In the genomic region with DNA sequence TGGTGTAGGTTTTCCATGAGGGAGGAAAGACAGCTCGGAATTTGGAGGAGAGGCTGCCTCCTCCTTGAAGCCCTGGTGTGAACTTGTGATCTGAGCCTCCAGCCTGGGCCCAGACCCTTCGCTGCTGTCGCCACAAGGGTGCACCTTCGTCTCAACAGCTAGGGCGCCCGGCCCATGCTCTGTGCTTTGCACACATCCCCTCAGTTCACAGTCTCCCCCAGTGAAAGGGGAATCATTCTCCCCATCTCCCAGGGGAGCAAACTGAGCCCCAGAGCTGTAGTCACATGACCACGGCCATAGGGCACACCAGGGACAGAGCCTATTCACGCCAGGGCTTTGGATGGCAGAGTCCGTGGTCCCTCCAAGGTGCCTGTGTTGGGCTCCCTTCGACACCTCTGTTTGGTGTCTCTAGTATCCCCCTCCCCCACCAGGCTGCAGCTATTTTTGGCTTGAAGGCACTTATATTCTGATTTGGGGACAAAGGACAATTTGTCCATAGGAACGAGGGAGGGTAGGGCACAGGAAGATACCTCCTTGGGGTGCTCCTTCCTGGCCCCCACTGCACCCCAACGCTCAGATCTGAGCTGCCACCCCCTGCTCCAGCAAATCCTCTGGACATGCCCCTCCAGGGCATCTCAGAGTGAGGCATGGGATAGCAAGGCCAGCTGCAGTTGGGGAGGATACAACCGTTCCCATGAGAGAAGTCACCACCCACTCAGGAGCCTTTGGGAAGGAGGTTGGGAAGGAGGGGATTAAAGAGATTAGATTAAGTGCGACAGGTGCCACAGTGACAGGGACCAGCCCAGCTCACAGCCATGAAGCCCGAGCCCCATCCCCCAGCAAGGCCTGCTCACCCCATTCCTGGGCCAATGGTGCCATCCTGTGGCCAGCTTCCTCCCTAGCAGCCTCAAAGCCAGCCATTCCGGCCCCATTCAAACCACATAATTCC, we compare ENCODE assay signal across 8 cellular contexts. TPM values are rescaled to one million over a fixed set of nuclear protein-coding genes. Genes with fewer than 3 reads are reported as not detected.
DNase-seq lines count a peak whose midpoint lies in the region; ATAC-seq, FAIRE-seq and TF ChIP-seq lines count a peak whose summit lies in the region.

No MANE protein-coding gene starts in this region.

- H3K9me3 ChIP-seq in GM12878 (replicated peaks; ENCODE audit: control insufficient read depth, insufficient read depth, low read length) (no peaks in the 10 kb centered on the region), spleen (no peaks in the 10 kb centered on the region)

- no peaks in the 10 kb centered on the region for H3K79me2 ChIP-seq in GM12878 (ENCODE audit: control insufficient read depth, insufficient read depth, low read length)

- H3K4me1 ChIP-seq in GM12878 (ENCODE audit: control insufficient read depth, insufficient read depth, low read length) (no peaks in the 10 kb centered on the region), spleen (peaks cover 0 to 10% (median 6%) of the 10 kb centered on the region in 6 donors)

- no peak overlapping the region for H3K4me3 ChIP-seq in GM12878
- H3K4me3 ChIP-seq in spleen = no peak overlapping the region

- no peak overlapping the region for H3K4me2 ChIP-seq in GM12878 (ENCODE audit: control insufficient read depth, insufficient read depth)

- POLR2A ChIA-PET in GM12878 (lab: Charles Lee) = no interaction called here

- CTCF ChIA-PET in GM12878 (lab: Yijun Ruan, JAX) = interaction anchor here (0.6 to 1.7 kb wide), 10 partner anchors 10 to 1923 kb away, joined by 3 to 10 read pairs (median 3); no protein-coding TSS in a partner anchor

- no peak for FAIRE-seq in GM12878 (lab: Jason Lieb, UNC)

- no peaks in the 10 kb centered on the region for H4K20me1 ChIP-seq in GM12878 (ENCODE audit: control insufficient read depth, insufficient read depth)

- H3K27me3 ChIP-seq in GM12878 (replicated peaks in 1 of 2; ENCODE audit: control insufficient read depth in 2 of 2, insufficient read depth in 2 of 2, low read length in 1 of 2) = peaks cover 0 to 3% of the 10 kb centered on the region in 2 experiments; a peak in 2 of 4 replicates
- peaks cover 0 to 33% (median 0%) of the 10 kb centered on the region in 7 donors for H3K27me3 ChIP-seq in spleen (replicated peaks in 1 of 7)

- intact Hi-C loops in GM12878 (cut with micrococcal nuclease; ENCODE audit: unreplicated experiment) (loop anchor here (2.0 to 5.0 kb wide), 3 partner anchors 915 to 1330 kb away; no protein-coding TSS in a partner anchor), spleen (cut with DNase I; ENCODE audit: low total_unique reads) (loop anchor here (10.0 kb wide), 1 partner anchor 913 kb away; no protein-coding TSS in a partner anchor)

- in situ Hi-C loops in GM12878 (cut with MboI) = loop anchor here (5.0 kb wide), 1 partner anchor 1470 kb away; a partner anchor contains a TSS

- peak; percentile 93 for TF ChIP-seq RAD21 in GM12878 (IDR thresholded peaks at IDR 0.05; ENCODE audit: insufficient read depth, low read depth, low read length)

- TF ChIP-seq EP300 in GM12878 (IDR thresholded peaks at IDR 0.05; ENCODE audit: borderline replicate concordance in 1 of 2, control insufficient read depth in 1 of 2, low read depth in 2 of 2, low read length in 2 of 2) = no peak

- TF ChIP-seq POLR2A in GM12878 (IDR thresholded peaks at IDR 0.05; ENCODE audit: low read depth, low read length) (no peak), spleen (IDR thresholded peaks at IDR 0.05) (no peak)

- peak; percentile 76 to 95 (median 79) for TF ChIP-seq CTCF in GM12878 (IDR thresholded peaks at IDR 0.05 in 2 of 3, conservative IDR thresholded peaks at IDR 0.05 in 1 of 3; ENCODE audit: control insufficient read depth in 2 of 3, extremely low read depth in 1 of 3, insufficient read depth in 1 of 3, low read depth in 3 of 3, low read length in 3 of 3)
- TF ChIP-seq CTCF in spleen (IDR thresholded peaks at IDR 0.05 in 8 of 11, conservative IDR thresholded peaks at IDR 0.05 in 3 of 11) = peak; percentile 78 to 91 (median 85)

- BruUV-seq in GM12878 (replicated peaks; lab: Mats Ljungman, UMichigan) = no TSS peak

- 30% methylated on average over 16 of the region's 16 CpGs for WGBS in GM12878 (ENCODE audit: insufficient coverage, insufficient replicate concordance, low lambda C conversion rate, missing lambda C conversion rate)
- WGBS in spleen, 5 donors = 46 to 57% (median 55%) methylated on average over 16 of the region's 16 CpGs

- no peak overlapping the region for H3K9ac ChIP-seq in GM12878 (ENCODE audit: control insufficient read depth, insufficient read depth, low read length)

- SMC1A ChIA-PET in GM12878 (lab: Charles Lee; ENCODE audit: uncharacterized antibody, unreplicated experiment) = interaction anchor here (0.5 to 1.0 kb wide), 5 partner anchors 58 to 1826 kb away, joined by 3 to 4 read pairs (median 3); no protein-coding TSS in a partner anchor

- H3K27ac ChIP-seq in GM12878 (ENCODE audit: control insufficient read depth, insufficient read depth) = no peak overlapping the region
- H3K27ac ChIP-seq in spleen = no peak overlapping the region

- DNase-seq in NCI-H1436 (lab: John Stamatoyannopoulos, UW) = peak; percentile 78
- no peak for DNase-seq in NCI-H1436 treated with DMSO at 0.1 percent for 48 hours (lab: John Stamatoyannopoulos, UW)
- DNase-seq in NCI-H1694 (lab: John Stamatoyannopoulos, UW) = peak; percentile 70
- peak; percentile 47 for DNase-seq in T-helper 9 cell
- DNase-seq in GM12878 (ENCODE audit: low read depth, low spot score) = no peak
- DNase-seq in hypothalamus (lab: John Stamatoyannopoulos, UW) = peak; percentile 15 to 87 (median 63)
- DNase-seq in spleen = peak; percentile 86

- no peaks in the 10 kb centered on the region; a peak in 1 of 4 replicates for H3K36me3 ChIP-seq in GM12878 (ENCODE audit: control insufficient read depth in 2 of 2, insufficient read depth in 2 of 2, low read length in 1 of 2)
- no peaks in the 10 kb centered on the region for H3K36me3 ChIP-seq in spleen

- H2AFZ ChIP-seq in GM12878 (ENCODE audit: control insufficient read depth, low read depth, low read length) = no peak overlapping the region

- ATAC-seq in GM12878 = peak; percentile 94
- ATAC-seq in GM21447 (IDR thresholded peaks at IDR 0.05; ENCODE audit: unreplicated experiment) = no peak

- RAD21 ChIA-PET in GM12878 (lab: Charles Lee; ENCODE audit: unreplicated experiment) = interaction anchor here (0.6 to 1.8 kb wide), 5 partner anchors 11 to 1471 kb away, joined by 3 to 8 read pairs (median 4); a partner anchor contains a TSS

TF ChIP-seq in GM12878, 131 proteins besides CTCF, POLR2A, EP300 and RAD21 (continues in another document):
- TF ChIP-seq, protein P1, sequence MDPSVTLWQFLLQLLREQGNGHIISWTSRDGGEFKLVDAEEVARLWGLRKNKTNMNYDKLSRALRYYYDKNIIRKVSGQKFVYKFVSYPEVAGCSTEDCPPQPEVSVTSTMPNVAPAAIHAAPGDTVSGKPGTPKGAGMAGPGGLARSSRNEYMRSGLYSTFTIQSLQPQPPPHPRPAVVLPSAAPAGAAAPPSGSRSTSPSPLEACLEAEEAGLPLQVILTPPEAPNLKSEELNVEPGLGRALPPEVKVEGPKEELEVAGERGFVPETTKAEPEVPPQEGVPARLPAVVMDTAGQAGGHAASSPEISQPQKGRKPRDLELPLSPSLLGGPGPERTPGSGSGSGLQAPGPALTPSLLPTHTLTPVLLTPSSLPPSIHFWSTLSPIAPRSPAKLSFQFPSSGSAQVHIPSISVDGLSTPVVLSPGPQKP (IDR thresholded peaks at IDR 0.05; ENCODE audit: low read depth, low read length) = no peak
- TF ChIP-seq SUZ12 (IDR thresholded peaks at IDR 0.05; ENCODE audit: unreplicated experiment) (no peak), BCL11A (IDR thresholded peaks at IDR 0.05; ENCODE audit: low read depth, low read length) (no peak)

RNA-seq across cellular contexts. Expression of a gene that starts 15.7 kb away (rescaled TPM):
- total RNA-seq in GM12878 (2013; cell fraction: nucleolus; rRNA removed) = 0.51 and 1.9 TPM in 2 replicates
- total RNA-seq in GM12878 (2014; rRNA removed) (0.11 and 0.27 TPM in 2 replicates), GM12878 (2014; rRNA removed; fragmentation: Illumina TruSeq; extraction: Trizol) (0.04 TPM in 1 of 2 replicates, not detected in the other), GM12878 (2021) (0.21 and 0.24 TPM in 2 replicates), spleen (1 to 10 TPM in 1 of 7 donors, under 1 TPM in 5, not detected in 1; 0.30 to 1.1 (median 0.69) TPM)
- 0.31 TPM for polyA plus RNA-seq in GM12878 (2011; ENCODE audit: low read depth)
- polyA plus RNA-seq in GM12878 (2011; rRNA removed) (0.36 and 0.50 TPM in 2 replicates), GM12878 (2014; fragmentation: Illumina TruSeq; extraction: Trizol) (0.07 and 0.11 TPM in 2 replicates), GM12878 (2014; fragmentation: Nextera tagmentation; extraction: Ambion mirVana) (under 1 TPM in 1 of 2 experiments, not detected in 1; 0.07 TPM), GM12878 (2014; rRNA removed) (0.10 and 0.46 TPM in 2 replicates), GM12878 (2016; fragmentation: Nextera tagmentation; extraction: Ambion mirVana) (under 1 TPM; 0.09 to 0.44 TPM), spleen (under 1 TPM; 0.04 to 0.08 (median 0.06) TPM)
- polyA plus RNA-seq in GM12878 (2011; cell fraction: cytosol; rRNA removed) = 0.67 and 0.77 TPM in 2 replicates
- 1.5 and 2.1 TPM in 2 replicates for polyA plus RNA-seq in GM12878 (2011; cell fraction: nucleus; rRNA removed)
- 0.48 and 0.60 TPM in 2 replicates for polyA plus RNA-seq in GM12878 (2012)
- 0.22 and 0.72 TPM in 2 replicates for polyA minus RNA-seq in GM12878 (2011; rRNA and poly(A)+ RNA removed)
- not detected in 2 replicates for polyA minus RNA-seq in GM12878 (2011; cell fraction: cytosol; rRNA and poly(A)+ RNA removed)
- 0.67 and 1.3 TPM in 2 replicates for polyA minus RNA-seq in GM12878 (2011; cell fraction: nucleus; rRNA and poly(A)+ RNA removed)

RNA-seq across cellular contexts. Expression of a gene that starts 49.9 kb away (rescaled TPM):
- 345 and 349 TPM in 2 replicates for total RNA-seq in GM12878 (2013; cell fraction: nucleolus; rRNA removed)
- total RNA-seq in GM12878 (2014; rRNA removed) (360 and 370 TPM in 2 replicates), GM12878 (2014; rRNA removed; fragmentation: Illumina TruSeq; extraction: Trizol) (423 and 431 TPM in 2 replicates), GM12878 (2021) (740 and 758 TPM in 2 replicates), spleen (100 to 1,000 TPM; 473 to 747 (median 586) TPM)
- polyA plus RNA-seq in GM12878 (2011; ENCODE audit: low read depth) = 582 TPM
- polyA plus RNA-seq in GM12878 (2011; rRNA removed) (411 and 682 TPM in 2 replicates), GM12878 (2014; fragmentation: Illumina TruSeq; extraction: Trizol) (972 and 1,013 TPM in 2 replicates), GM12878 (2014; fragmentation: Nextera tagmentation; extraction: Ambion mirVana) (10 to 100 TPM; 24.1 to 48.8 TPM), GM12878 (2014; rRNA removed) (675 and 692 TPM in 2 replicates), GM12878 (2016; fragmentation: Nextera tagmentation; extraction: Ambion mirVana) (1,000 to 10,000 TPM in 1 of 2 experiments, 100 to 1,000 TPM in 1; 977 to 1,034 TPM), spleen (100 to 1,000 TPM; 419 to 691 (median 502) TPM)
- polyA plus RNA-seq in GM12878 (2011; cell fraction: cytosol; rRNA removed) = 985 and 1,156 TPM in 2 replicates
- polyA plus RNA-seq in GM12878 (2011; cell fraction: nucleus; rRNA removed) = 492 and 615 TPM in 2 replicates
- 791 and 943 TPM in 2 replicates for polyA plus RNA-seq in GM12878 (2012)
- 1,330 and 1,556 TPM in 2 replicates for polyA minus RNA-seq in GM12878 (2011; rRNA and poly(A)+ RNA removed)
- polyA minus RNA-seq in GM12878 (2011; cell fraction: cytosol; rRNA and poly(A)+ RNA removed) = 364 and 402 TPM in 2 replicates
- 131 and 171 TPM in 2 replicates for polyA minus RNA-seq in GM12878 (2011; cell fraction: nucleus; rRNA and poly(A)+ RNA removed)

Comparison
In these comparisons a context has a peak if more than half of its experiments do, and no peak if none do; other contexts are left out.
1. DNase-seq: peak in NCI-H1436 (single experiment), NCI-H1694 (single experiment), T-helper 9 cell (single experiment), hypothalamus (51 of 51) and spleen (single experiment); none in NCI-H1436 treated with DMSO at 0.1 percent for 48 hours (single experiment) and GM12878 (single experiment).